In the genomic region with DNA sequence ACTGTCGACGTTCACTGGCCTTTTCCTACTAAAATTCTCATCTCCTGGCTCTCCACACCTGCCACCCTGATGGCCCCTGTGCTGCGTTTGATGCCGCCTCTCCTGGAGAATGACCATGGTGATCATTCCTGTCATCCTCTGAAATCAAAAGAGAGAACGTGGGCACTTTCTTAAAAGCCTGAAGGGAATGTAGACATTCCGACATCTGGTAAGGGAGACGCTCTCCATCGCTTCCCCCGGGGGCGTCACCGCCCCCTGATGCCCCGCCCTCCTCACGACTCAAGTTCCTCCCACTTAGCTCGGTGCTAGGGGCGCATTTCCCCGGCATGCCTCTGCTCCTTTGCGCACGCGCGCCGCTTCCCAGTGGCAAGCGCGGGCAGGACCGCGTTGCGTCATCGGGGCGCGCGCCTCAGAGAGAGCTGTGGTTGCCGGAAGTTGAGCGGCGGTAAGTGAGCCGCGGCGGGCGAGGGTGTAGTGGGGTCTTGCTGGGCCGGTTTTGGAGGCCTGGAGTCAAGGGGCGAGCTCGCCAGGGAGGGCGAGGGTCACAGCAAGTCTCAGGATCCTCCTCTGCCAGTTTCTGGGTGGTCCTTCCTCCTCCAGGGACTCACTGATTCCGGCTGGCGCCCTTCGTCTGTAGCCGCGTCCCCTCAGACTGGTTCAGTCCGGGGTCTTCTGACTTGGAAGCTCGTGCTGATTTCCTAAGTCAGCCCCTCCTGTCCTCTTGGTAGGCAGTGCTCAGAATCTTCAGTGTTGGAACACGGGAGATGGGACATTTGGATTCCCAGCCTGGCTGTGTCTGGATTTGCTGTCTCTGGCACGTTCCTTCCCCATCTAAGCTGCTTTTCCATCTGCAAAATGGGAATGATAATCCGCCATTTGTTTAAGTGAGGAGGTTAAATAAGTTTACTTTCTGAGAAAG, we compare ENCODE assay signal across 8 cellular contexts. TPM values are rescaled to one million over a fixed set of nuclear protein-coding genes. Genes with fewer than 3 reads are reported as not detected.
DNase-seq lines count a peak whose midpoint lies in the region; ATAC-seq, FAIRE-seq and TF ChIP-seq lines count a peak whose summit lies in the region.

A gene with protein sequence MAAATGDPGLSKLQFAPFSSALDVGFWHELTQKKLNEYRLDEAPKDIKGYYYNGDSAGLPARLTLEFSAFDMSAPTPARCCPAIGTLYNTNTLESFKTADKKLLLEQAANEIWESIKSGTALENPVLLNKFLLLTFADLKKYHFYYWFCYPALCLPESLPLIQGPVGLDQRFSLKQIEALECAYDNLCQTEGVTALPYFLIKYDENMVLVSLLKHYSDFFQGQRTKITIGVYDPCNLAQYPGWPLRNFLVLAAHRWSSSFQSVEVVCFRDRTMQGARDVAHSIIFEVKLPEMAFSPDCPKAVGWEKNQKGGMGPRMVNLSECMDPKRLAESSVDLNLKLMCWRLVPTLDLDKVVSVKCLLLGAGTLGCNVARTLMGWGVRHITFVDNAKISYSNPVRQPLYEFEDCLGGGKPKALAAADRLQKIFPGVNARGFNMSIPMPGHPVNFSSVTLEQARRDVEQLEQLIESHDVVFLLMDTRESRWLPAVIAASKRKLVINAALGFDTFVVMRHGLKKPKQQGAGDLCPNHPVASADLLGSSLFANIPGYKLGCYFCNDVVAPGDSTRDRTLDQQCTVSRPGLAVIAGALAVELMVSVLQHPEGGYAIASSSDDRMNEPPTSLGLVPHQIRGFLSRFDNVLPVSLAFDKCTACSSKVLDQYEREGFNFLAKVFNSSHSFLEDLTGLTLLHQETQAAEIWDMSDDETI (plus strand): TSS at position 412 of the 919 bp plus-strand sequence. CDS start 26,299 bp downstream, outside the sequence.

- peak; percentile 91 for DNase-seq in GM12892 (ENCODE audit: insufficient read length)
- peak; percentile 91 for DNase-seq in NCI-H146 (lab: John Stamatoyannopoulos, UW)
- DNase-seq in T-helper 1 cell, result peak; percentile 93 to 97 (median 95)
- peak; percentile 96 to 99 (median 98) for DNase-seq in adrenal gland
- DNase-seq in heart left ventricle, result peak; percentile 96 to 99 (median 98)
- peak; percentile 92 to 99 (median 96) for DNase-seq in posterior cingulate gyrus
- DNase-seq in upper lobe of left lung, result peak; percentile 98 to 99

- ATAC-seq in HG02852 (IDR thresholded peaks at IDR 0.05; ENCODE audit: unreplicated experiment) (peak; percentile 97), heart left ventricle (peak; percentile 97 to 100 (median 100)), upper lobe of left lung (ENCODE audit: low FRiP score in 2 of 2) (peak; percentile 97 to 98)

- H3K4me1 ChIP-seq in adrenal gland (replicated peaks in 1 of 2) (peaks cover 12 to 14% of the 10 kb centered on the region in 2 donors), heart left ventricle (peaks cover 0 to 47% (median 13%) of the 10 kb centered on the region in 12 donors), upper lobe of left lung (peaks cover 17 to 25% (median 20%) of the 10 kb centered on the region in 4 donors)

- H3K27me3 ChIP-seq in adrenal gland (no peaks in the 10 kb centered on the region), heart left ventricle (no peaks in the 10 kb centered on the region), upper lobe of left lung (no peaks in the 10 kb centered on the region)

- peak; percentile 86 for TF ChIP-seq POLR2A in GM12892 (IDR thresholded peaks at IDR 0.05; ENCODE audit: low read depth, low read length)
- TF ChIP-seq POLR2A in adrenal gland (IDR thresholded peaks at IDR 0.05), result peak; percentile 78 to 87
- peak in 1 of 2 donors; percentile 82 for TF ChIP-seq POLR2A in heart left ventricle (IDR thresholded peaks at IDR 0.05)
- TF ChIP-seq POLR2A in upper lobe of left lung (IDR thresholded peaks at IDR 0.05), result peak in 3 of 4 donors; percentile 90 to 96 (median 93)

- intact Hi-C loops in adrenal gland (cut with DNase I), result loop anchor here in 1 of 2 donors (10.0 kb wide), 1 partner anchor 53 kb away; no protein-coding TSS in a partner anchor
- intact Hi-C loops in heart left ventricle (cut with DNase I), result loop anchor here in 1 of 10 donors (1.0 kb wide), 1 partner anchor 16 kb away; no protein-coding TSS in a partner anchor
- intact Hi-C loops in posterior cingulate gyrus (cut with DNase I), result loop anchor here (10.0 kb wide), 1 partner anchor 373 kb away; the partner anchor contains the start of gene VGLL4

- H3K27ac ChIP-seq in adrenal gland, result peak within 1 kb of the TSS in 4 of 5 donors; percentile 79 to 90 (median 83)
- peak within 1 kb of the TSS; percentile 8 to 95 (median 82) for H3K27ac ChIP-seq in heart left ventricle
- peak within 1 kb of the TSS; percentile 84 to 93 (median 88) for H3K27ac ChIP-seq in upper lobe of left lung

- TF ChIP-seq CTCF in adrenal gland (IDR thresholded peaks at IDR 0.05), result peak in 2 of 6 experiments; percentile 20 to 34
- TF ChIP-seq CTCF in heart left ventricle (IDR thresholded peaks at IDR 0.05), result peak in 3 of 12 donors; percentile 17 to 25 (median 17)
- peak in 4 of 6 experiments; percentile 41 to 71 (median 52) for TF ChIP-seq CTCF in upper lobe of left lung (IDR thresholded peaks at IDR 0.05)

- FAIRE-seq in GM12892 (lab: Jason Lieb, UNC), result peak; percentile 99

- H3K36me3 ChIP-seq in adrenal gland (replicated peaks in 1 of 2), result no peaks in the 10 kb centered on the region
- H3K36me3 ChIP-seq in heart left ventricle, result no peaks in the 10 kb centered on the region
- peaks cover 0 to 8% (median 0%) of the 10 kb centered on the region in 4 donors for H3K36me3 ChIP-seq in upper lobe of left lung

- 1 to 8% (median 2%) methylated on average over 7 to 51 of the region's 51 CpGs for WGBS in adrenal gland, 4 donors
- WGBS in heart left ventricle, 4 donors, result 2 to 10% (median 2%) methylated on average over 14 to 51 of the region's 51 CpGs
- WGBS in upper lobe of left lung, 2 donors, result 2% methylated on average over 23 to 51 of the region's 51 CpGs

- peak in 1 of 4 donors; percentile 72 for TF ChIP-seq EP300 in upper lobe of left lung (IDR thresholded peaks at IDR 0.05)

- H3K9me3 ChIP-seq in adrenal gland (replicated peaks in 1 of 3), result no peaks in the 10 kb centered on the region
- no peaks in the 10 kb centered on the region for H3K9me3 ChIP-seq in heart left ventricle
- no peaks in the 10 kb centered on the region for H3K9me3 ChIP-seq in upper lobe of left lung

- H3K4me3 ChIP-seq in adrenal gland (peak within 1 kb of the TSS; percentile 38 to 88 (median 78)), heart left ventricle (peak within 1 kb of the TSS; percentile 68 to 96 (median 84)), upper lobe of left lung (peak within 1 kb of the TSS; percentile 38 to 74 (median 60))

RNA-seq across cellular contexts. Expression of the gene that starts here (rescaled TPM):
- 27.3 TPM for polyA plus RNA-seq in GM12892 (2012; ENCODE audit: missing spikeins)
- total RNA-seq in adrenal gland (100 to 1,000 TPM in 1 of 8 donors, 10 to 100 TPM in 7; 29.5 to 118 (median 46.2) TPM), heart left ventricle (10 to 100 TPM; 13.0 to 45.1 (median 14.4) TPM), upper lobe of left lung (100 to 1,000 TPM in 2 of 6 donors, 10 to 100 TPM in 4; 52.4 to 195 (median 74.1) TPM)
- polyA plus RNA-seq in adrenal gland (10 to 100 TPM in 2 of 3 donors, 1 to 10 TPM in 1; 9.1 to 24.2 (median 11.2) TPM), heart left ventricle (10 to 100 TPM in 1 of 2 donors, 1 to 10 TPM in 1; 4.4 to 15.0 TPM)

Comparison
In these comparisons a context has a peak if more than half of its experiments do, and no peak if none do; other contexts are left out.
1. Peak in every context shown above with its lines: DNase-seq, ATAC-seq, H3K4me3 ChIP-seq and H3K27ac ChIP-seq.